Comparison of ENCODE assay signal across 8 cellular contexts in the genomic region with DNA sequence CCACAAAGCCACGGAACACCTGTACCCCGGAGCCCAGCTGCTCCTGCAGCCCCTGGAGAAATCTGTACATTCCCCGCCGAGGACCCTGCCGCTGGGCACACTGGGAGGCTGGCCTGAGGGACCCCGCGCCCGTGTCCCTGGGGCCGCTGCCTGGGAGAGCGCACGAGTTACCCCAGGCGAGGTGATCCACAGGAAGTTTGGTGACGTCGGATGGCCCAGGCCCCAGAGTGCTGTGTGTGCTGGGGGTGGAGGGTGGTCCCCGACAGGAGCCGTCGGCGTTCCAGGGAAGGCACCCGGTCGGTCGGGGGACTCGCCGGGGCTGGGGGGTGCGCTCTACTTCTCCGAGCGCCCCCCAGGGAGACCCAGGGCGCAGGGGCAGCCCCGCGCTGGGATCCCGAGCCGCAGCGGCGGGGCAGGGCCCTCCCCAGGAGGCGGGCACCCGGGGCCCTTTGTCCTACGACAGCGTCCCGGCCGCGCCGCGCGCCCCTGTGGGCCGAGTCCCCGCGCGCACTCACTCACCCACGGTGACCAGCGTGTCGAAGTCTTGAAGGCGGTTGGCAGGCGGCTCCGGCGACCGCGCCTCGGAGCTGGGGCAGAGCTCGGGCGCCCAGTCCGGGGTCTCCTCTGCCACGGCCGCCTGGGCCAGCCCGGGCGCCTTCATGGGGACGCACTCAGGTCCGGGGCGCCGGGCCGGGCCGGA.
DNase-seq lines count a peak whose midpoint lies in the region; ATAC-seq and TF ChIP-seq lines count a peak whose summit lies in the region.
"Not testable (repeated sequence)": the region's sequence is repeated elsewhere in the genome, so short reads cannot be mapped to it uniquely, and the experiment has no call there.

No MANE protein-coding gene starts in this region.

- H3K27me3 Mint-ChIP-seq in activated CD4-positive, alpha-beta memory T cell treated with anti-CD3 and anti-CD28 coated beads for 36 hours: not testable (repeated sequence)

- intact Hi-C loops in activated CD4-positive, alpha-beta memory T cell treated with anti-CD3 and anti-CD28 coated beads for 36 hours (cut with micrococcal nuclease); breast epithelium (cut with DNase I; ENCODE audit: low total_unique reads); left colon (cut with DNase I, micrococcal nuclease): not testable (repeated sequence)

- not testable (repeated sequence) for H3K79me2 ChIP-seq in DOHH2 (ENCODE audit: control insufficient read depth, low read length)

- H3K4me2 ChIP-seq in DOHH2 (ENCODE audit: low read length): peak overlapping the region; percentile 42

- peak overlapping the region; percentile 64 for H3K4me3 Mint-ChIP-seq in activated CD4-positive, alpha-beta memory T cell treated with anti-CD3 and anti-CD28 coated beads for 36 hours

- not testable (repeated sequence) for H3K4me1 Mint-ChIP-seq in activated CD4-positive, alpha-beta memory T cell treated with anti-CD3 and anti-CD28 coated beads for 36 hours (ENCODE audit: low read depth)

- not testable (repeated sequence) for H3K27me3 ChIP-seq in DOHH2 (ENCODE audit: control insufficient read depth, low read length); breast epithelium

- POLR2A ChIA-PET in activated CD4-positive, alpha-beta memory T cell treated with anti-CD3 and anti-CD28 coated beads for 36 hours (lab: Charles Lee): not testable (repeated sequence)

- not testable (repeated sequence) for TF ChIP-seq CTCF in DOHH2 (IDR thresholded peaks at IDR 0.05; ENCODE audit: low read depth, low read length, poor library complexity, severe bottlenecking); breast epithelium (IDR thresholded peaks at IDR 0.05)

- H3K9me3 Mint-ChIP-seq in activated CD4-positive, alpha-beta memory T cell treated with anti-CD3 and anti-CD28 coated beads for 36 hours: not testable (repeated sequence)

- H4K20me1 ChIP-seq in DOHH2 (ENCODE audit: control insufficient read depth, insufficient read depth, low read depth, low read length): not testable (repeated sequence)

- H3K9me2 ChIP-seq in DOHH2 (replicated peaks; ENCODE audit: control insufficient read depth, low read length): not testable (repeated sequence)

- H3K36me3 ChIP-seq in DOHH2 (ENCODE audit: control insufficient read depth, low read length); breast epithelium: not testable (repeated sequence)

- H3K27ac Mint-ChIP-seq in activated CD4-positive, alpha-beta memory T cell treated with anti-CD3 and anti-CD28 coated beads for 36 hours: not testable (repeated sequence)

- peak; percentile 50 for ATAC-seq in GM21390 (IDR thresholded peaks at IDR 0.05; ENCODE audit: unreplicated experiment)
- ATAC-seq in HG03066 (IDR thresholded peaks at IDR 0.05; ENCODE audit: low read depth, unreplicated experiment): peak; percentile 79
- ATAC-seq in left colon: peak; percentile 72

- CTCF ChIA-PET in activated CD4-positive, alpha-beta memory T cell treated with anti-CD3 and anti-CD28 coated beads for 36 hours (lab: Charles Lee): not testable (repeated sequence)

- DNase-seq in NCI-H2171 (lab: John Stamatoyannopoulos, UW): peak; percentile 9
- peak; percentile 58 for DNase-seq in activated CD4-positive, alpha-beta memory T cell treated with anti-CD3 and anti-CD28 coated beads for 36 hours
- not testable (repeated sequence) for DNase-seq in breast epithelium (ENCODE audit: low spot score in 2 of 2)
- peak; percentile 24 to 31 for DNase-seq in left colon
- DNase-seq in stimulated activated CD4-positive, alpha-beta T cell treated with anti-CD3 and anti-CD28 coated beads, Interleukin-1b, Interleukin-23, amount 100 ng/mL, for 4 hours (ENCODE audit: low read depth in 2 of 2): peak; percentile 5 to 12

- TF ChIP-seq POLR2A in breast epithelium (IDR thresholded peaks at IDR 0.05): not testable (repeated sequence)

- not testable (repeated sequence) for H3F3A ChIP-seq in DOHH2 (ENCODE audit: control insufficient read depth, insufficient read depth)

- H3K4me1 ChIP-seq in DOHH2 (ENCODE audit: control insufficient read depth, low read length); breast epithelium: not testable (repeated sequence)

- peak overlapping the region; percentile 67 for H3K4me3 ChIP-seq in DOHH2 (ENCODE audit: low read length)
- peak overlapping the region; percentile 18 to 67 (median 48) for H3K4me3 ChIP-seq in breast epithelium

- not testable (repeated sequence) for H3K9me3 ChIP-seq in DOHH2 (ENCODE audit: control insufficient read depth, insufficient read depth, low read length); breast epithelium

- not testable (repeated sequence) for H3K36me3 Mint-ChIP-seq in activated CD4-positive, alpha-beta memory T cell treated with anti-CD3 and anti-CD28 coated beads for 36 hours

- not testable (repeated sequence) for H3K27ac ChIP-seq in DOHH2 (ENCODE audit: low read depth, low read length); breast epithelium
